ENCODE assay signal across 8 cellular contexts in the genomic region with DNA sequence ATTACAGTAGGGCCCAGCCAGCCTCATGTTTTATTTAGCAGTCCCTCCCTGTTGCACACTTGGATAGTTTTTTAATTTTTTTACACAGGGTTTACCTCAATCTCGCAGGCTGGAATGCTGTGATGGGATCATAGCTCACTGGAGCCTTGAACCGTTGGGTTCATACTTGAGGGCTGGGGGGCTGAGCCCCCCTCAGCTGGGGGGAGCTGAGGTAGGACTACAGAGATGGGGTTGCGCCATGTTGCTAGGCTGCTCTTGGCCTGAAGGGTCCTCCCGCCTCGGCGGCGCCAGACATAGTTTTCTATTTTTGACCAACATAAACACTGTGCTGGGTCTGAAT.
DNase-seq lines count a peak whose midpoint lies in the region; ATAC-seq and TF ChIP-seq lines count a peak whose summit lies in the region.
"Not testable (repeated sequence)": the region's sequence is repeated elsewhere in the genome, so short reads cannot be mapped to it uniquely, and the experiment has no call there.

No MANE protein-coding gene starts in this region.

- H3K9me3 ChIP-seq in MG63; esophagus muscularis mucosa; skeletal muscle satellite cell (replicated peaks; ENCODE audit: low read length): not testable (repeated sequence)

- CTCF ChIA-PET in activated naive CD4-positive, alpha-beta T cell treated with anti-CD3 and anti-CD28 coated beads, Interleukin-2, amount 10 ng/mL, durations not matched to agents 7 days and 5 days (lab: Charles Lee): not testable (repeated sequence)

- H3K4me2 ChIP-seq in skeletal muscle satellite cell (ENCODE audit: low read length): peak overlapping the region; percentile 72

- H3K27me3 Mint-ChIP-seq in activated naive CD4-positive, alpha-beta T cell treated with anti-CD3 and anti-CD28 coated beads, Interleukin-2, amount 10 ng/mL, durations not matched to agents 7 days and 5 days: not testable (repeated sequence)

- WGBS in esophagus muscularis mucosa: 25% methylated on average over 2 of the region's 7 CpGs
- WGBS in lower leg skin, 2 donors: 0 to 3% methylated on average over 7 of the region's 7 CpGs

- intact Hi-C loops in esophagus muscularis mucosa (cut with DNase I); lower leg skin (cut with DNase I; ENCODE audit: low total_unique reads): not testable (repeated sequence)

- peak overlapping the region; percentile 56 for H3K4me3 ChIP-seq in MG63
- peak overlapping the region; percentile 59 to 83 (median 76) for H3K4me3 ChIP-seq in esophagus muscularis mucosa
- H3K4me3 ChIP-seq in lower leg skin (ENCODE audit: low read depth, poor library complexity, severe bottlenecking): peak overlapping the region; percentile 43
- peak overlapping the region; percentile 81 for H3K4me3 ChIP-seq in skeletal muscle satellite cell (ENCODE audit: low read length)

- DNase-seq in AG20443 (ENCODE audit: low spot score): peak; percentile 40
- DNase-seq in MG63; activated naive CD4-positive, alpha-beta T cell treated with anti-CD3 and anti-CD28 coated beads, Interleukin-2, amount 10 ng/mL, durations not matched to agents 7 days and 5 days; esophagus muscularis mucosa (ENCODE audit: extremely low spot score); lower leg skin (ENCODE audit: low spot score in 2 of 2): not testable (repeated sequence)

- not testable (repeated sequence) for H3K36me3 Mint-ChIP-seq in activated naive CD4-positive, alpha-beta T cell treated with anti-CD3 and anti-CD28 coated beads, Interleukin-2, amount 10 ng/mL, durations not matched to agents 7 days and 5 days

- not testable (repeated sequence) for TF ChIP-seq POLR2A in esophagus muscularis mucosa (IDR thresholded peaks at IDR 0.05; ENCODE audit: low read depth); lower leg skin (IDR thresholded peaks at IDR 0.05)

- H3K4me1 Mint-ChIP-seq in activated naive CD4-positive, alpha-beta T cell treated with anti-CD3 and anti-CD28 coated beads, Interleukin-2, amount 10 ng/mL, durations not matched to agents 7 days and 5 days: peaks cover 12% of the 10 kb centered on the region

- H3K27ac ChIP-seq in esophagus muscularis mucosa (replicated peaks in 1 of 4): peak overlapping the region; percentile 84 to 95 (median 92)

- peak overlapping the region; percentile 94 for H3K9ac ChIP-seq in skeletal muscle satellite cell (ENCODE audit: low read depth, low read length)

- H3K27me3 ChIP-seq in MG63; esophagus muscularis mucosa; skeletal muscle satellite cell (ENCODE audit: control insufficient read depth, insufficient read depth, low read length): not testable (repeated sequence)

- not testable (repeated sequence) for TF ChIP-seq CTCF in esophagus muscularis mucosa (IDR thresholded peaks at IDR 0.05); lower leg skin (IDR thresholded peaks at IDR 0.05)

- H3K4me3 Mint-ChIP-seq in activated naive CD4-positive, alpha-beta T cell treated with anti-CD3 and anti-CD28 coated beads, Interleukin-2, amount 10 ng/mL, durations not matched to agents 7 days and 5 days: peak overlapping the region; percentile 87

- H3K27ac Mint-ChIP-seq in activated naive CD4-positive, alpha-beta T cell treated with anti-CD3 and anti-CD28 coated beads, Interleukin-2, amount 10 ng/mL, durations not matched to agents 7 days and 5 days: peak overlapping the region; percentile 98

- not testable (repeated sequence) for H3K36me3 ChIP-seq in MG63; esophagus muscularis mucosa; skeletal muscle satellite cell (ENCODE audit: insufficient read depth, low read length)

- H3K4me1 ChIP-seq in esophagus muscularis mucosa: peaks cover 5 to 10% (median 7%) of the 10 kb centered on the region in 4 donors
- not testable (repeated sequence) for H3K4me1 ChIP-seq in skeletal muscle satellite cell (ENCODE audit: control insufficient read depth, insufficient read depth, low read length)

- ATAC-seq in GM19025 (IDR thresholded peaks at IDR 0.05; ENCODE audit: low read depth, unreplicated experiment) (peak; percentile 1), HG02840 (IDR thresholded peaks at IDR 0.05; ENCODE audit: low FRiP score, unreplicated experiment) (peak; percentile 4)

- TF ChIP-seq EP300 in esophagus muscularis mucosa (IDR thresholded peaks at IDR 0.05): not testable (repeated sequence)

- H3K9me3 Mint-ChIP-seq in activated naive CD4-positive, alpha-beta T cell treated with anti-CD3 and anti-CD28 coated beads, Interleukin-2, amount 10 ng/mL, durations not matched to agents 7 days and 5 days: not testable (repeated sequence)
